8 cellular contexts compared by ENCODE assay signal in genomic region chr16:56988161-56988947, GRCh38. TPM values are rescaled to one million over a fixed set of nuclear protein-coding genes. Genes with fewer than 3 reads are reported as not detected.
A peak's percentile ranks its signal among the peaks of the same experiment; 100 is the strongest.
DNase-seq lines count a peak whose midpoint lies in the region; ATAC-seq and TF ChIP-seq lines count a peak whose summit lies in the region.

No MANE protein-coding gene starts in this region.

- intact Hi-C loops in CD8-positive, alpha-beta T cell (cut with DNase I, micrococcal nuclease): loop anchor here in 1 of 2 experiments (2.0 kb wide), 1 partner anchor 56 kb away; the partner anchor contains the start of gene HERPUD1
- intact Hi-C loops in PC-3 (cut with micrococcal nuclease): loop anchor here (5.0 kb wide), 1 partner anchor 41 kb away; no protein-coding TSS in a partner anchor

- peaks cover 72% of the 10 kb centered on the region for H3K4me1 Mint-ChIP-seq in CD8-positive, alpha-beta T cell (ENCODE audit: low read depth)

- CTCF ChIA-PET in CD8-positive, alpha-beta T cell (lab: Charles Lee): interaction anchor here (0.7 to 10.3 kb wide), 9 partner anchors 11 to 96 kb away, joined by 3 to 117 read pairs (median 4); no protein-coding TSS in a partner anchor
- CTCF ChIA-PET in PC-3 (lab: Charles Lee): no interaction called here

- no peaks in the 10 kb centered on the region for H3K9me2 ChIP-seq in PC-3 (replicated peaks; ENCODE audit: low read length)

- peak overlapping the region; percentile 98 for H3K4me3 ChIP-seq in CD8-positive, alpha-beta T cell (ENCODE audit: low read depth, low read length)
- H3K4me3 ChIP-seq in PC-3 (ENCODE audit: low read length) (no peak overlapping the region), esophagus (ENCODE audit: low read depth in 1 of 2, low read length in 2 of 2) (peak overlapping the region; percentile 79 to 89), parathyroid adenoma (ENCODE audit: low read depth, low read length) (no peak overlapping the region)

- no peak for TF ChIP-seq CTCF in CD8-positive, alpha-beta T cell (IDR thresholded peaks at IDR 0.05)
- TF ChIP-seq CTCF in PC-3 (conservative IDR thresholded peaks at IDR 0.05; ENCODE audit: low read depth, low read length) (no peak), parathyroid adenoma (IDR thresholded peaks at IDR 0.05) (no peak)

- peaks cover 70% of the 10 kb centered on the region for H3K4me1 ChIP-seq in CD8-positive, alpha-beta T cell (ENCODE audit: insufficient read depth, low read length)
- H3K4me1 ChIP-seq in PC-3 (ENCODE audit: insufficient read depth, low read length) (peaks cover 13% of the 10 kb centered on the region), esophagus (ENCODE audit: control insufficient read depth in 2 of 2, insufficient read depth in 2 of 2, low read length in 1 of 2) (peaks cover 0 to 20% of the 10 kb centered on the region in 2 donors), parathyroid adenoma (peaks cover 8% of the 10 kb centered on the region)

- no TSS peak for BruUV-seq in PC-3 (replicated peaks; lab: Mats Ljungman, UMichigan)

- peak overlapping the region; percentile 98 for H3K27ac Mint-ChIP-seq in CD8-positive, alpha-beta T cell

- no peaks in the 10 kb centered on the region for H4K20me1 ChIP-seq in PC-3 (ENCODE audit: low read length)

- H3K27me3 Mint-ChIP-seq in CD8-positive, alpha-beta T cell (ENCODE audit: low read depth): no peaks in the 10 kb centered on the region

- H2AFZ ChIP-seq in PC-3 (ENCODE audit: low read length) (peak overlapping the region; percentile 83; the same call in 1 of the 2 replicates), parathyroid adenoma (peak overlapping the region; percentile 90)

- WGBS in esophagus, 2 donors: 67 to 81% methylated on average over 6 of the region's 6 CpGs

- no peak for DNase-seq in CD8-positive, alpha-beta T cell
- DNase-seq in PC-3 (no peak), NCI-H1694 treated with DMSO at 0.1 percent for 48 hours (lab: John Stamatoyannopoulos, UW) (no peak), DMS153 (lab: John Stamatoyannopoulos, UW) (no peak), globus pallidus (ENCODE audit: low spot score) (no peak)

- no peaks in the 10 kb centered on the region for H3K9me3 Mint-ChIP-seq in CD8-positive, alpha-beta T cell

- H3K4me3 Mint-ChIP-seq in CD8-positive, alpha-beta T cell: peak overlapping the region; percentile 100

- H3K36me3 ChIP-seq in CD8-positive, alpha-beta T cell (ENCODE audit: insufficient read depth, low read length): peaks cover 3% of the 10 kb centered on the region
- no peaks in the 10 kb centered on the region for H3K36me3 ChIP-seq in PC-3 (ENCODE audit: low read depth, low read length)
- no peaks in the 10 kb centered on the region for H3K36me3 ChIP-seq in esophagus (ENCODE audit: control insufficient read depth in 2 of 2, insufficient read depth in 2 of 2, low read length in 1 of 2)
- H3K36me3 ChIP-seq in parathyroid adenoma (ENCODE audit: control insufficient read depth, insufficient read depth, low read length): no peaks in the 10 kb centered on the region

- H3K4me2 ChIP-seq in PC-3 (ENCODE audit: low read length): peak overlapping the region; percentile 90; the same call in 1 of the 2 replicates
- peak overlapping the region; percentile 95 for H3K4me2 ChIP-seq in parathyroid adenoma (ENCODE audit: low read length)

- ATAC-seq in CD8-positive, alpha-beta T cell: no peak
- ATAC-seq in PC-3: no peak
- no peak for ATAC-seq in GM18520 (IDR thresholded peaks at IDR 0.05; ENCODE audit: unreplicated experiment)

- no peaks in the 10 kb centered on the region for H3F3A ChIP-seq in PC-3 (ENCODE audit: low read length, unreplicated experiment)

- no peaks in the 10 kb centered on the region for H3K9me3 ChIP-seq in CD8-positive, alpha-beta T cell (ENCODE audit: low read length)
- no peaks in the 10 kb centered on the region for H3K9me3 ChIP-seq in PC-3 (ENCODE audit: low read length)
- no peaks in the 10 kb centered on the region for H3K9me3 ChIP-seq in esophagus (ENCODE audit: control insufficient read depth in 2 of 2, insufficient read depth in 1 of 2, low read depth in 1 of 2, low read length in 1 of 2)
- H3K9me3 ChIP-seq in parathyroid adenoma (ENCODE audit: control insufficient read depth, low read length): no peaks in the 10 kb centered on the region

- H3K27me3 ChIP-seq in CD8-positive, alpha-beta T cell (ENCODE audit: insufficient read depth, low read length): no peaks in the 10 kb centered on the region
- H3K27me3 ChIP-seq in PC-3 (ENCODE audit: low read length): no peaks in the 10 kb centered on the region
- no peaks in the 10 kb centered on the region for H3K27me3 ChIP-seq in esophagus (ENCODE audit: control insufficient read depth in 1 of 2, insufficient read depth in 2 of 2, low read length in 2 of 2)
- H3K27me3 ChIP-seq in parathyroid adenoma (ENCODE audit: control insufficient read depth, insufficient read depth, low read length): no peaks in the 10 kb centered on the region

- POLR2A ChIA-PET in CD8-positive, alpha-beta T cell (lab: Charles Lee): interaction anchor here (0.6 to 2.7 kb wide), 15 partner anchors 9 to 129 kb away, joined by 3 to 34 read pairs (median 12); no protein-coding TSS in a partner anchor
- POLR2A ChIA-PET in PC-3 (lab: Charles Lee; ENCODE audit: unreplicated experiment): no interaction called here

- H3K27ac ChIP-seq in CD8-positive, alpha-beta T cell (ENCODE audit: low read depth, low read length): peak overlapping the region; percentile 92
- H3K27ac ChIP-seq in PC-3 (ENCODE audit: low read length) (no peak overlapping the region), esophagus (ENCODE audit: low read depth in 2 of 2, low read length in 1 of 2) (peak overlapping the region; percentile 69 to 81), parathyroid adenoma (peak overlapping the region; percentile 70)

- H3K79me2 ChIP-seq in PC-3 (ENCODE audit: low read length) (no peaks in the 10 kb centered on the region), parathyroid adenoma (no peaks in the 10 kb centered on the region)

- H3K36me3 Mint-ChIP-seq in CD8-positive, alpha-beta T cell: peaks cover 61% of the 10 kb centered on the region

- H3K9ac ChIP-seq in PC-3 (ENCODE audit: low read length) (no peak overlapping the region), parathyroid adenoma (no peak overlapping the region)

RNA-seq across cellular contexts. Expression of gene NLRC5, which starts 1.0 kb away (rescaled TPM):
- total RNA-seq in CD8-positive, alpha-beta T cell: 100 to 1,000 TPM; 670 to 690 TPM
- 0.98 and 4.4 TPM in 2 replicates for total RNA-seq in PC-3 (2014; rRNA removed)
- 10 to 100 TPM; 11.3 to 21.7 TPM for polyA plus RNA-seq in esophagus

RNA-seq across cellular contexts. Expression of gene CETP, which starts 26.6 kb away (rescaled TPM):
- total RNA-seq in CD8-positive, alpha-beta T cell: under 1 TPM in 1 of 2 experiments, not detected in 1; 0.19 TPM
- total RNA-seq in PC-3 (2014; rRNA removed): not detected in 2 replicates
- polyA plus RNA-seq in esophagus: under 1 TPM in 1 of 2 donors, not detected in 1; 0.06 TPM

RNA-seq across cellular contexts. Expression of gene HERPUD1, which starts 56.4 kb away (rescaled TPM):
- total RNA-seq in CD8-positive, alpha-beta T cell: 100 to 1,000 TPM; 191 to 201 TPM
- total RNA-seq in PC-3 (2014; rRNA removed): 50.1 and 54.9 TPM in 2 replicates
- polyA plus RNA-seq in esophagus: 10 to 100 TPM; 25.6 to 45.4 TPM

Comparison
In these comparisons a context has a peak if more than half of its experiments do, and no peak if none do; other contexts are left out.
1. H3K4me3 ChIP-seq: peak in CD8-positive, alpha-beta T cell (single experiment) and esophagus (2 of 2); none in PC-3 (single experiment) and parathyroid adenoma (single experiment).
2. RNA of gene NLRC5, which starts 1.0 kb away (total RNA-seq): 670 to 690 TPM in CD8-positive, alpha-beta T cell; 0.98 to 4.4 TPM in PC-3; every median in the first group is over 100 times any median in the second.